25 cellular contexts compared by ENCODE assay signal in genomic region chr1:212214377-212214776, GRCh38.
DNase-seq lines count a peak whose midpoint lies in the region; ATAC-seq and TF ChIP-seq lines count a peak whose summit lies in the region.
"Had no signal": no experiment of that assay in that cellular context is flagged by ENCODE, and none has a peak within 500 bp of the region (broad histone marks: within the 10 kb centered on the region; RNA-seq: fewer than 3 reads in every experiment).

No MANE protein-coding gene starts in this region.

- DNase-seq in DMS79 (lab: John Stamatoyannopoulos, UW), result peak; percentile 71
- no peak for DNase-seq in hepatocyte (ENCODE audit: low spot score)
- no peak for DNase-seq in nephron progenitor cell
- DNase-seq in WERI-Rb-1, result no peak
- DNase-seq: C1 segment of cervical spinal cord; CD4-positive, alpha-beta memory T cell; COR-L47; GF-D8; H7; KG1; MG63; NCI-H1105 treated with DMSO at 0.1 percent for 48 hours; NCI-H146; NCI-H1930; NCI-H2107; NCI-H446 treated with DMSO at 0.1 percent for 48 hours; NCI-H526; NCI-H82; NK-92 treated with Interleukin-12 subunit alpha and Interleukin-12 subunit beta, amount 100 ng/mL, for 24 hours; PC-3; SK-N-SH had no signal

- H3K79me2 ChIP-seq in hepatocyte, result no peaks in the 10 kb centered on the region

- ATAC-seq in GM19023 (IDR thresholded peaks at IDR 0.05; ENCODE audit: unreplicated experiment) (no peak), HG02763 (IDR thresholded peaks at IDR 0.05; ENCODE audit: unreplicated experiment) (no peak)
- ATAC-seq: A549, PC-3 had no signal

- H3K27ac Mint-ChIP-seq in nephron progenitor cell, result peak overlapping the region; percentile 52
- H3K27ac Mint-ChIP-seq: CD4-positive, alpha-beta memory T cell had no signal

- H3K4me2 ChIP-seq in hepatocyte, result no peak overlapping the region
- H3K4me2 ChIP-seq: A549, SK-N-SH had no signal

- H3K4me1 ChIP-seq in HEK293 (ENCODE audit: control insufficient read depth, insufficient read depth, low read length), result no peaks in the 10 kb centered on the region
- peaks cover 21% of the 10 kb centered on the region for H3K4me1 ChIP-seq in hepatocyte (ENCODE audit: insufficient read depth)
- H3K4me1 ChIP-seq: A549 had no signal

- peaks cover 5% of the 10 kb centered on the region for H3K9me3 Mint-ChIP-seq in nephron progenitor cell

- CTCF ChIA-PET in HEK293 (lab: Yijun Ruan, JAX), result no interaction called here

- 6% methylated on average over 1 of the region's 1 CpG for WGBS in hepatocyte (ENCODE audit: low lambda C conversion rate, missing lambda C conversion rate)

- no peaks in the 10 kb centered on the region for H3K36me3 ChIP-seq in HEK293 (ENCODE audit: control insufficient read depth in 2 of 2, insufficient read depth in 1 of 2, low read length in 2 of 2)
- no peaks in the 10 kb centered on the region for H3K36me3 ChIP-seq in hepatocyte (replicated peaks; ENCODE audit: insufficient read depth, low read depth)
- H3K36me3 ChIP-seq in WERI-Rb-1, result no peaks in the 10 kb centered on the region
- H3K36me3 ChIP-seq: MG63 had no signal

- no peaks in the 10 kb centered on the region for H4K20me1 ChIP-seq in hepatocyte (ENCODE audit: insufficient read depth, poor library complexity, severe bottlenecking)

- H3K9me3 ChIP-seq in HEK293 (ENCODE audit: control insufficient read depth, insufficient read depth, low read depth, low read length) (no peaks in the 10 kb centered on the region), hepatocyte (ENCODE audit: low read depth) (no peaks in the 10 kb centered on the region), WERI-Rb-1 (ENCODE audit: severe bottlenecking) (no peaks in the 10 kb centered on the region)
- H3K9me3 ChIP-seq: A549, MG63, SK-N-SH had no signal

- H3K27ac ChIP-seq in HEK293 (ENCODE audit: extremely low read depth, low read depth, low read length) (no peak overlapping the region), hepatocyte (peak overlapping the region; percentile 6), WERI-Rb-1 (no peak overlapping the region)
- H3K27ac ChIP-seq: A549 had no signal

- no peaks in the 10 kb centered on the region for H3K27me3 Mint-ChIP-seq in nephron progenitor cell (ENCODE audit: low read depth, poor library complexity)

- H3K4me3 Mint-ChIP-seq in nephron progenitor cell, result no peak overlapping the region
- H3K4me3 Mint-ChIP-seq: CD4-positive, alpha-beta memory T cell had no signal

- H3K27me3 ChIP-seq in hepatocyte (no peaks in the 10 kb centered on the region), WERI-Rb-1 (ENCODE audit: insufficient read depth, low read depth, severe bottlenecking) (no peaks in the 10 kb centered on the region)
- H3K27me3 ChIP-seq: MG63 had no signal

- H3K4me3 ChIP-seq in HEK293 (ENCODE audit: low read depth, low read length) (no peak overlapping the region), hepatocyte (no peak overlapping the region), WERI-Rb-1 (ENCODE audit: low read depth, low read length) (no peak overlapping the region)
- H3K4me3 ChIP-seq: A549, MG63 had no signal

- TF ChIP-seq CTCF in HEK293 (tag by site-specific recombination; IDR thresholded peaks at IDR 0.05), result no peak
- no peak for TF ChIP-seq CTCF in hepatocyte (IDR thresholded peaks at IDR 0.05; ENCODE audit: poor library complexity)
- no peak for TF ChIP-seq CTCF in nephron progenitor cell (IDR thresholded peaks at IDR 0.05)
- TF ChIP-seq CTCF in WERI-Rb-1 (IDR thresholded peaks at IDR 0.05; ENCODE audit: low read depth, low read length), result no peak

- no peaks in the 10 kb centered on the region for H3K9me2 ChIP-seq in hepatocyte (replicated peaks; ENCODE audit: insufficient read depth)
- H3K9me2 ChIP-seq: SK-N-SH had no signal

- H3K4me1 Mint-ChIP-seq in nephron progenitor cell, result peaks cover 46% of the 10 kb centered on the region

- H3K36me3 Mint-ChIP-seq in nephron progenitor cell (ENCODE audit: low read depth), result peaks cover 4% of the 10 kb centered on the region

- no peak overlapping the region for H2AFZ ChIP-seq in hepatocyte

- POLR2A ChIA-PET in HEK293 (lab: Yijun Ruan, JAX), result no interaction called here

TF ChIP-seq in HEK293, 187 proteins besides CTCF, POLR2A, EP300 and RAD21:
- TF ChIP-seq TCF7L2 (IDR thresholded peaks at IDR 0.05; ENCODE audit: borderline replicate concordance, low read depth, low read length) (no peak), KLF7 (tag by site-specific recombination; IDR thresholded peaks at IDR 0.05; ENCODE audit: borderline replicate concordance) (no peak), ZNF133 (tag by site-specific recombination; IDR thresholded peaks at IDR 0.05) (peak; percentile 84)
- TF ChIP-seq, protein P1, sequence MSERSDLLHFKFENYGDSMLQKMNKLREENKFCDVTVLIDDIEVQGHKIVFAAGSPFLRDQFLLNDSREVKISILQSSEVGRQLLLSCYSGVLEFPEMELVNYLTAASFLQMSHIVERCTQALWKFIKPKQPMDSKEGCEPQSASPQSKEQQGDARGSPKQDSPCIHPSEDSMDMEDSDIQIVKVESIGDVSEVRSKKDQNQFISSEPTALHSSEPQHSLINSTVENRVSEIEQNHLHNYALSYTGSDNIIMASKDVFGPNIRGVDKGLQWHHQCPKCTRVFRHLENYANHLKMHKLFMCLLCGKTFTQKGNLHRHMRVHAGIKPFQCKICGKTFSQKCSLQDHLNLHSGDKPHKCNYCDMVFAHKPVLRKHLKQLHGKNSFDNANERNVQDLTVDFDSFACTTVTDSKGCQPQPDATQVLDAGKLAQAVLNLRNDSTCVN (tag by site-specific recombination; optimal IDR thresholded peaks at IDR 0.05), result no peak
